In the genomic region with DNA sequence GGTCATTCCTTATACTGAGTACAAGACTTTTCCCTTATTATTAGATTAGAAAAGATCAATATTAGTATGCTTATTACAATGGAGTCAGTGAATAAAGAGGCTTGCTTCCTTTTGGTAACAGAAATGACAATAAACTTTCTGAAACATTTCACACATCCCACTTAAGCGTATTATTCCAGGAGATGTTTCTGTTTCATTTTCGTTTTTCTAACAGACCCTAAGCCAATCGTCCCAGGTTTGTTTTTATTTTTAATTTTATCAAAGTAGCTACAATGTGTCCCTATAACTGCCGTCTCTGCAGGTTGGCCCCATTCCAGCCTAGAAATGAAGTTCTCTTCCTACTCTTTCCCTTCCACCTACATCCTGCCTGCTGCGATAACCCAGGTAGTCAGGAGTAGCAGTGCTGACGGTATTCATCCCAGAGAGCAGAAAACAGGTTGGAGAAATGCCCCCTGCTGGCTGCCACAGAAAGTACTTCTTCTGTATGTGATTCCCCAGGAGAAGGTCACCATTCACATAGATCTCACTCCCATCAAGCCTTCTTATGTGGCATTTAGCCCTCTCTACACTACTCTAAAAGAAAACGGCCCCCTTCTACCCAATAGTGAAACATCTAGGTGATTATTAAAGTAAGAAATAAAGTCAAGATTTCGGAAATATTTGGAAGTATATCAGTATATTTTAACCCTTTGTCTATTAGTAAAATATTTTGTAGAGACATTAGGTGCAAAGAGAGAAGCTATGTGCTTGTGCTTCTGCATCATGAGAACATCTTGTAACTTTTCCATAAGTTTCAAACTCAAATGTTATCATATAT, we compare ENCODE assay signal across 8 cellular contexts. TPM values are rescaled to one million over a fixed set of nuclear protein-coding genes. Genes with fewer than 3 reads are reported as not detected.
DNase-seq lines count a peak whose midpoint lies in the region; ATAC-seq, FAIRE-seq and TF ChIP-seq lines count a peak whose summit lies in the region.

No MANE protein-coding gene starts in this region.

- DNase-seq in D341Med (ENCODE audit: low spot score), result peak; percentile 67
- peak; percentile 66 for DNase-seq in HTR-8/SVneo (ENCODE audit: insufficient read length, low spot score)
- DNase-seq in RWPE1 (ENCODE audit: low spot score), result peak; percentile 76
- DNase-seq in activated effector memory CD4-positive, alpha-beta T cell treated with Interleukin-2 at 50 U/mL for 16 hours, result peak; percentile 65
- peak; percentile 31 for DNase-seq in foreskin melanocyte
- DNase-seq in pancreas, result peak; percentile 75 to 88 (median 80)

- 6 to 7% methylated on average over 8 of the region's 8 CpGs for WGBS in pancreas, 2 donors
- WGBS in thymus, result 6% methylated on average over 8 of the region's 8 CpGs

- ATAC-seq in GM21367 (IDR thresholded peaks at IDR 0.05; ENCODE audit: unreplicated experiment), result peak; percentile 92
- peak; percentile 97 to 99 (median 98) for ATAC-seq in pancreas

- no peaks in the 10 kb centered on the region for H3K36me3 ChIP-seq in pancreas
- no peaks in the 10 kb centered on the region for H3K36me3 ChIP-seq in thymus (ENCODE audit: control insufficient read depth, insufficient read depth)

- TF ChIP-seq CTCF in RWPE1 (conservative IDR thresholded peaks at IDR 0.05; ENCODE audit: low read depth), result peak; percentile 85
- peak; percentile 50 to 73 (median 61) for TF ChIP-seq CTCF in pancreas (IDR thresholded peaks at IDR 0.05)

- POLR2A ChIA-PET in RWPE1 (lab: Yijun Ruan, JAX; ENCODE audit: low non-redundant PET), result no interaction called here

- H3K9me3 ChIP-seq in pancreas (no peaks in the 10 kb centered on the region), thymus (ENCODE audit: control insufficient read depth) (no peaks in the 10 kb centered on the region)

- FAIRE-seq in HTR-8/SVneo (lab: Jason Lieb, UNC) (peak; percentile 72), pancreas (lab: Jason Lieb, UNC) (peak; percentile 32)

- H3K4me1 ChIP-seq in pancreas (peaks cover 0 to 5% (median 0%) of the 10 kb centered on the region in 3 donors), thymus (ENCODE audit: control insufficient read depth, insufficient read depth, low read length) (no peaks in the 10 kb centered on the region)

- H3K4me3 ChIP-seq in pancreas (peak overlapping the region; percentile 12 to 42 (median 24)), thymus (ENCODE audit: low read length) (peak overlapping the region; percentile 52)

- CTCF ChIA-PET in RWPE1 (lab: Yijun Ruan, JAX), result interaction anchor here (0.5 to 1.5 kb wide), 9 partner anchors 110 to 840 kb away, joined by 3 to 8 read pairs (median 4); no protein-coding TSS in a partner anchor

- H3K27me3 ChIP-seq in pancreas (no peaks in the 10 kb centered on the region), thymus (ENCODE audit: control insufficient read depth, insufficient read depth) (no peaks in the 10 kb centered on the region)

- intact Hi-C loops in pancreas (cut with DNase I), result loop anchor here in 2 of 3 donors (5.0 to 10.0 kb wide), 2 partner anchors 512 to 519 kb away; no protein-coding TSS in a partner anchor

- H3K27ac ChIP-seq in RWPE1, result no peak overlapping the region
- peak overlapping the region in 2 of 4 donors; percentile 34 to 59 for H3K27ac ChIP-seq in pancreas
- H3K27ac ChIP-seq in thymus (ENCODE audit: low read depth), result no peak overlapping the region

RNA-seq across cellular contexts. Expression of gene ENPEP, which starts 40.4 kb away (rescaled TPM):
- 1 to 10 TPM in 2 of 6 donors, under 1 TPM in 4; 0.64 to 2.3 (median 0.75) TPM for total RNA-seq in pancreas
- polyA plus RNA-seq in pancreas (1 to 10 TPM in 1 of 2 donors, under 1 TPM in 1; 0.27 to 3.1 TPM), thymus (5.6 TPM)
